In the genomic region with DNA sequence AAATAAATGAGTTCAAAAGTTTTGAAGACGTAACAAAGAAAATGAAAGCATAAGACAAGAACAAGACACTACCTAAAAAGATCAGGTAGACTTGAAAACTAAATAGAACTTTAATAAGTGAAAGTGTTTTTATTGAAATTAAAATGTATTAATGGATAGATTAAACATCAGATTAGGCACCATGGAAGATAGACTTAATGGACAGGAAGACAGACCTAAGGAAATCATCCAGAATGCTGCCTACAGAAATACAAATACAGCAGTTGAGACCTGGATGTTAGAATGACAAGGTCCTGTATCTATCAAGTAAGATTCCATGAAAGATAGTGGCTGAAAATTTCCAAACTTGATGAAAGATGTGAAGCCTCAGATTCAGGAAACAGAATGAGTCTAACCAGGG, we compare ENCODE assay signal across 24 cellular contexts. TPM values are rescaled to one million over a fixed set of nuclear protein-coding genes. Genes with fewer than 3 reads are reported as not detected.
DNase-seq lines count a peak whose midpoint lies in the region; ATAC-seq and TF ChIP-seq lines count a peak whose summit lies in the region.
"Had no signal": no experiment of that assay in that cellular context is flagged by ENCODE, and none has a peak within 500 bp of the region (broad histone marks: within the 10 kb centered on the region; RNA-seq: fewer than 3 reads in every experiment).

No MANE protein-coding gene starts in this region.

- peaks cover 5% of the 10 kb centered on the region for H3K4me1 Mint-ChIP-seq in activated T-cell treated with anti-CD3 and anti-CD28 coated beads, Interleukin-2, amount 50 U/mL, for 72 hours (ENCODE audit: low read depth)

- H3K27ac ChIP-seq in dorsolateral prefrontal cortex: peak overlapping the region in 46 of 59 donors; percentile 3 to 100 (median 99)
- peak overlapping the region; percentile 82 for H3K27ac ChIP-seq in temporal lobe (ENCODE audit: low read depth, low read length)
- H3K27ac ChIP-seq: A549; BLaER1 treated with 17β-estradiol and CSF1 and Interleukin-3, amounts not matched to agents 10 nM and 100 nM; GM23248 had no signal

- DNase-seq in activated T-cell treated with anti-CD3 and anti-CD28 coated beads, Interleukin-2, amount 50 U/mL, for 72 hours: no peak
- DNase-seq in activated T-cell treated with anti-CD3 and anti-CD28 coated beads, Interleukin-2, amount 50 U/mL, for 48 hours: no peak
- DNase-seq in dorsolateral prefrontal cortex: no peak
- DNase-seq in NCI-H446 (lab: John Stamatoyannopoulos, UW): no peak
- no peak for DNase-seq in NOMO-1 treated with dmso at 0.1 percent for 144 hours (lab: John Stamatoyannopoulos, UW; ENCODE audit: unreplicated experiment)
- DNase-seq in pons (ENCODE audit: low spot score): no peak
- DNase-seq: 8988T; ACHN; AML-193; BE2C; CD4-positive, alpha-beta T cell; CD8-positive, alpha-beta memory T cell; DMS 273 treated with DMSO at 0.1 percent for 48 hours; DMS79; EL; GDM1; GM23248; H7; HCEC 1CT had no signal

- no peak for ATAC-seq in activated T-cell treated with anti-CD3 and anti-CD28 coated beads, Interleukin-2, amount 50 U/mL, for 72 hours (replicated peaks in 1 of 2)
- ATAC-seq: A549, GM12878 had no signal

- H3K27me3 ChIP-seq in dorsolateral prefrontal cortex: no peaks in the 10 kb centered on the region
- H3K27me3 ChIP-seq: BE2C had no signal

- intact Hi-C loops in dorsolateral prefrontal cortex (cut with DNase I): no loop called here

- peaks cover 24% of the 10 kb centered on the region for H3K27me3 Mint-ChIP-seq in activated T-cell treated with anti-CD3 and anti-CD28 coated beads, Interleukin-2, amount 50 U/mL, for 72 hours (ENCODE audit: low read depth)

- H3K9me3 Mint-ChIP-seq in activated T-cell treated with anti-CD3 and anti-CD28 coated beads, Interleukin-2, amount 50 U/mL, for 72 hours: peaks cover 0 to 2% of the 10 kb centered on the region in 2 donors

- H3K4me3 ChIP-seq in dorsolateral prefrontal cortex: no peak overlapping the region
- H3K4me3 ChIP-seq: A549; BLaER1 treated with 17β-estradiol and CSF1 and Interleukin-3, amounts not matched to agents 10 nM and 100 nM; GM12878; GM23248 had no signal

- peak overlapping the region; percentile 34 for H3K27ac Mint-ChIP-seq in activated T-cell treated with anti-CD3 and anti-CD28 coated beads, Interleukin-2, amount 50 U/mL, for 72 hours
- H3K27ac Mint-ChIP-seq: CD14-positive monocyte; CD4-positive, alpha-beta T cell; CD8-positive, alpha-beta memory T cell had no signal

- H3K4me3 Mint-ChIP-seq in activated T-cell treated with anti-CD3 and anti-CD28 coated beads, Interleukin-2, amount 50 U/mL, for 72 hours: no peak overlapping the region
- H3K4me3 Mint-ChIP-seq: CD4-positive, alpha-beta T cell; CD8-positive, alpha-beta memory T cell had no signal

- peaks cover 0 to 1% of the 10 kb centered on the region in 2 donors for H3K36me3 Mint-ChIP-seq in activated T-cell treated with anti-CD3 and anti-CD28 coated beads, Interleukin-2, amount 50 U/mL, for 72 hours (ENCODE audit: insufficient read depth in 2 of 2)
- H3K36me3 Mint-ChIP-seq: CD14-positive monocyte had no signal

- TF ChIP-seq CTCF in dorsolateral prefrontal cortex (IDR thresholded peaks at IDR 0.05 in 54 of 56, conservative IDR thresholded peaks at IDR 0.05 in 2 of 56; ENCODE audit: low read depth in 1 of 56, partially characterized antibody in 56 of 56): no peak

RNA-seq across cellular contexts. Expression of gene PLEKHH1, which starts 11.5 kb away (rescaled TPM):
- total RNA-seq in activated T-cell treated with anti-CD3 and anti-CD28 coated beads, Interleukin-2, amount 50 U/mL, for 72 hours: 1 to 10 TPM; 1.0 to 1.2 TPM
- total RNA-seq in dorsolateral prefrontal cortex (100 to 1,000 TPM in 105 of 120 experiments, 10 to 100 TPM in 15; 42.5 to 965 (median 248) TPM), temporal lobe (6.9 TPM)

RNA-seq across cellular contexts. Expression of gene PIGH, which starts 55.5 kb away (rescaled TPM):
- 10 to 100 TPM; 19.7 to 30.4 TPM for total RNA-seq in activated T-cell treated with anti-CD3 and anti-CD28 coated beads, Interleukin-2, amount 50 U/mL, for 72 hours
- 10 to 100 TPM; 19.8 to 43.6 (median 29.0) TPM for total RNA-seq in dorsolateral prefrontal cortex
- 22.1 TPM for total RNA-seq in temporal lobe

RNA-seq across cellular contexts. Expression of gene TMEM229B, which starts 56.1 kb away (rescaled TPM):
- total RNA-seq in activated T-cell treated with anti-CD3 and anti-CD28 coated beads, Interleukin-2, amount 50 U/mL, for 72 hours: under 1 TPM; 0.32 to 0.79 TPM
- 10 to 100 TPM; 11.6 to 46.8 (median 28.2) TPM for total RNA-seq in dorsolateral prefrontal cortex
- total RNA-seq in temporal lobe: 22.6 TPM

Comparison
In these comparisons a context has a peak if more than half of its experiments do, and no peak if none do; other contexts are left out.
1. RNA of gene TMEM229B, which starts 56.1 kb away (total RNA-seq): 11.6 to 46.8 TPM in dorsolateral prefrontal cortex and 22.6 TPM in temporal lobe (single experiment); 0.32 to 0.79 TPM in activated T-cell treated with anti-CD3 and anti-CD28 coated beads, Interleukin-2, amount 50 U/mL, for 72 hours; every median in the first group is over 4 times any median in the second.